16 cellular contexts compared by ENCODE assay signal in the genomic region with DNA sequence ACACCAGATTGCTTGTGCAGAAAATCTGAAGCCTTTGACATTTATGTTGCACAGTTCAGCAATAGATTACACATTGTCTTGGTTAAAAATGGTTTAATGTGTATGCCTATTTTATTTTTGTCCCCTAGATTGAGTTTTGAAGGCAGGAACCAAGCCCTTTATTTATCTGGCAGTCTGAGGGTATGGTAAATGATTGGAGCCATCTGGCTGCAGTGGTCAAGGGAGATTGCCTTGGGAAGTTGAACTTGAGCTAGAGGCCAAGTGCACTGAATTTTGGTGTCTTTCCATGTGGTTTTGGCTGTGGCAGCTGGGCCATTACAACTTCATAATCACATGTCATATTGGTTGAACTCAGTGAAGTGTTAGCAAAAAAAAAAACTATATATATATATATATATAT.
"Had no signal": no experiment of that assay in that cellular context is flagged by ENCODE, and none has a peak within 500 bp of the region (broad histone marks: within the 10 kb centered on the region; RNA-seq: fewer than 3 reads in every experiment).

No MANE protein-coding gene starts in this region.

- H3K4me3 ChIP-seq: adrenal gland, breast epithelium, tibial nerve, uterus had no signal

- H3K36me3 Mint-ChIP-seq: activated naive CD4-positive, alpha-beta T cell treated with anti-CD3 and anti-CD28 coated beads, Interleukin-2, amount 50 U/mL, for 24 hours had no signal

- H3K27ac Mint-ChIP-seq: activated naive CD4-positive, alpha-beta T cell treated with anti-CD3 and anti-CD28 coated beads, Interleukin-2, amount 50 U/mL, for 24 hours; activated T-cell treated with anti-CD3 and anti-CD28 coated beads, Interleukin-2, amount 50 U/mL, for 72 hours; progenitor cell of endocrine pancreas; stimulated activated naive CD8-positive, alpha-beta T cell treated with anti-CD3 and anti-CD28 coated beads, Interleukin-15, Interleukin-2, amounts not matched to agents 100 ng/mL and 50 ng/mL, for 24 hours had no signal

- H3K4me1 Mint-ChIP-seq: activated naive CD4-positive, alpha-beta T cell treated with anti-CD3 and anti-CD28 coated beads, Interleukin-2, amount 50 U/mL, for 24 hours; neural crest cell had no signal

- H3K4me3 Mint-ChIP-seq: activated naive CD4-positive, alpha-beta T cell treated with anti-CD3 and anti-CD28 coated beads, Interleukin-2, amount 50 U/mL, for 24 hours; activated T-cell treated with anti-CD3 and anti-CD28 coated beads, Interleukin-2, amount 50 U/mL, for 72 hours; neural crest cell; stimulated activated naive CD8-positive, alpha-beta T cell treated with anti-CD3 and anti-CD28 coated beads, Interleukin-15, Interleukin-2, amounts not matched to agents 100 ng/mL and 50 ng/mL, for 24 hours had no signal

- DNase-seq: activated CD4-positive, alpha-beta T cell treated with anti-CD3 and anti-CD28 coated beads, Interleukin-2, amount 50 U/mL, for 4 hours; activated effector memory CD4-positive, alpha-beta T cell treated with anti-CD3 and anti-CD28 coated beads, Interleukin-2, amount 50 U/mL, for 16 hours; activated T-cell treated with anti-CD3 and anti-CD28 coated beads, Interleukin-2, amount 50 U/mL, for 72 hours; adrenal gland; cerebellar nuclear complex; cortex of kidney; erythroblast; stimulated activated CD4-positive, alpha-beta T cell treated with anti-CD3 and anti-CD28 coated beads, Interleukin-15, amount 100 ng/mL, for 24 hours; stimulated activated CD4-positive, alpha-beta T cell treated with anti-CD3 and anti-CD28 coated beads, Interleukin-2, amount 100 ng/mL, for 48 hours had no signal

- H3K27me3 Mint-ChIP-seq: progenitor cell of endocrine pancreas had no signal

- H3K9me3 Mint-ChIP-seq: activated naive CD4-positive, alpha-beta T cell treated with anti-CD3 and anti-CD28 coated beads, Interleukin-2, amount 50 U/mL, for 24 hours; activated T-cell treated with anti-CD3 and anti-CD28 coated beads, Interleukin-2, amount 50 U/mL, for 72 hours; neural crest cell; stimulated activated naive CD8-positive, alpha-beta T cell treated with anti-CD3 and anti-CD28 coated beads, Interleukin-15, Interleukin-2, amounts not matched to agents 100 ng/mL and 50 ng/mL, for 24 hours had no signal
